In the genomic region with DNA sequence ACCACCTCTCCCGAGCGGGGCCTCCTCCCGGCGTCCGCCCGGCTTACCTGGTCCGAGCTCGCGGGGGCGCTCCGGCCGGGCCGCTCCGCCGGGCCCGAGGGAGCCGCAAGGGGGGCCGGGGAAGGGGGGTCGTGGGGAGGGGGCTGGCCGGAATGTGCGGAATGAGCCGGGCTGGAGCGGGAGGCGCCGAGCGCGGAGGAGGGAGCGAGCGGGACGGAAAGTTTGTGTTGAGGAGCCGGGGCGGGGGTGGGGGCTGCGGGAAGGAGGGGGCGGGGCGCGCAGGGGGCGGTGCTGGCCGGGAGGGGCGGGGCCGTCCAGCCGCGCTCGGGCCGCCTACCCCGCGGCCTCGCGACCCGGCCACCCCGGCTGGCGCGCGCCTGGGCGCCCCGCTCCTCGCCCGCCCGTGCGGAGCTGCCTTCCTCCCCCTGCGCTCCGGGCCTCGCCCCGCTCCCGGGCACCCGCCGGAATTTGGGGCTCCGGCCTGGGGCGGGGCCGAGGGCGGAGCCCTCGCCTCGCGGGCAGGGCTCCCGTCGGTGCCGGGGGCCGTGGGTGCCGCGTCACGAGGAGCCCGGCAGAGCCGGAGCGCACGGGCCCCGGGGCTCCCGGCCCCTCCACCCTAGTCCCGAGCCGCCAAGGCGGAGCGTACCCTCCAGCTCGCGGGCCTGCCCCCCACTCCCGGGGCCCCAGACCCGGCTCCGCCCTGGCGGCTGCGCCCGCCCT, we compare ENCODE assay signal across 8 cellular contexts. TPM values are rescaled to one million over a fixed set of nuclear protein-coding genes. Genes with fewer than 3 reads are reported as not detected.
DNase-seq lines count a peak whose midpoint lies in the region; FAIRE-seq and TF ChIP-seq lines count a peak whose summit lies in the region.

A gene (minus strand): TSS at position 229 of the 720 bp plus-strand sequence.

- DNase-seq in CD1c-positive myeloid dendritic cell (ENCODE audit: extremely low spot score) (peak; percentile 41), H54 (ENCODE audit: insufficient read length, low spot score) (peak; percentile 86), SK-MEL-5 (ENCODE audit: low read depth, low spot score) (peak; percentile 19), right atrium auricular region (ENCODE audit: low spot score) (no peak), retinal pigment epithelial cell (ENCODE audit: low read depth) (no peak), DMS114 treated with DMSO at 0.1 percent for 48 hours (lab: John Stamatoyannopoulos, UW; ENCODE audit: unreplicated experiment) (no peak), NCI-H2081 treated with DMSO at 0.1 percent for 48 hours (lab: John Stamatoyannopoulos, UW) (no peak)

- peak; percentile 5; the same call in 1 of the 2 replicates for TF ChIP-seq POLR2A in H54 (IDR thresholded peaks at IDR 0.05; ENCODE audit: low read depth, low read length)

- H3K9me3 ChIP-seq in right atrium auricular region = no peaks in the 10 kb centered on the region

- no peaks in the 10 kb centered on the region for H3K27me3 ChIP-seq in right atrium auricular region

- in situ Hi-C loops in SK-MEL-5 (cut with HindIII; ENCODE audit: low pct_unique_long_range_greater_than_20kb, low sequenced_read_pairs) = no loop called here

- TF ChIP-seq CTCF in right atrium auricular region (IDR thresholded peaks at IDR 0.05) = peak in 1 of 2 donors; percentile 47
- no peak for TF ChIP-seq CTCF in retinal pigment epithelial cell (conservative IDR thresholded peaks at IDR 0.05; ENCODE audit: low read depth, low read length)

- FAIRE-seq in H54 (lab: Jason Lieb, UNC) = no peak

- H3K4me1 ChIP-seq in right atrium auricular region = peaks cover 0 to 59% of the 10 kb centered on the region in 2 donors

- H3K27ac ChIP-seq in adipose tissue (ENCODE audit: low read depth, low read length) (peak within 1 kb of the TSS; percentile 76), right atrium auricular region (peak within 1 kb of the TSS; percentile 92 to 98)

- peak within 1 kb of the TSS; percentile 89 to 95 for H3K4me3 ChIP-seq in right atrium auricular region
- peak within 1 kb of the TSS; percentile 63 for H3K4me3 ChIP-seq in retinal pigment epithelial cell (ENCODE audit: low read length)

- 0 to 1% (median 0%) methylated on average over 24 to 86 of the region's 98 CpGs for WGBS in adipose tissue, 3 donors

- H3K36me3 ChIP-seq in right atrium auricular region = no peaks in the 10 kb centered on the region

RNA-seq across cellular contexts. Expression of the gene that starts here (rescaled TPM):
- total RNA-seq in SK-MEL-5 (2014; rRNA removed; shearing (Covaris generic)) = 1.8 and 2.7 TPM in 2 replicates
- 8.0 and 11.1 TPM in 2 replicates for polyA plus RNA-seq in SK-MEL-5 (2015; cell fraction: cytosol; rRNA removed)
- polyA plus RNA-seq in SK-MEL-5 (2015; cell fraction: nucleus; rRNA removed) = 10.9 and 16.5 TPM in 2 replicates
- polyA plus RNA-seq in adipose tissue = 10 to 100 TPM in 2 of 3 donors, 1 to 10 TPM in 1; 4.7 to 18.7 (median 16.0) TPM
- total RNA-seq in right atrium auricular region = 10 to 100 TPM; 19.3 to 37.1 TPM

Comparison
In these comparisons a context has a peak if more than half of its experiments do, and no peak if none do; other contexts are left out.
1. DNase-seq: peak in CD1c-positive myeloid dendritic cell (single experiment), H54 (single experiment) and SK-MEL-5 (single experiment); none in right atrium auricular region (single experiment), retinal pigment epithelial cell (single experiment), DMS114 treated with DMSO at 0.1 percent for 48 hours (single experiment) and NCI-H2081 treated with DMSO at 0.1 percent for 48 hours (single experiment).